Comparison of ENCODE assay signal across 11 cellular contexts in genomic region chr17:35086931-35087573, GRCh38. TPM values are rescaled to one million over a fixed set of nuclear protein-coding genes. Genes with fewer than 3 reads are reported as not detected.
DNase-seq lines count a peak whose midpoint lies in the region; ATAC-seq, FAIRE-seq and TF ChIP-seq lines count a peak whose summit lies in the region.
"Had no signal": no experiment of that assay in that cellular context is flagged by ENCODE, and none has a peak within 500 bp of the region (broad histone marks: within the 10 kb centered on the region; RNA-seq: fewer than 3 reads in every experiment).

No MANE protein-coding gene starts in this region.

- H4K20me1 ChIP-seq in KMS-11 (ENCODE audit: insufficient read depth) = no peaks in the 10 kb centered on the region

- no peak for ATAC-seq in HG02678 (IDR thresholded peaks at IDR 0.05; ENCODE audit: unreplicated experiment)

- H3K27ac ChIP-seq in KMS-11 (peak overlapping the region; percentile 65), muscle layer of colon (ENCODE audit: low read depth, low read length) (peak overlapping the region; percentile 100), sigmoid colon (peak overlapping the region in 2 of 4 donors; percentile 95 to 97)

- H3K9ac ChIP-seq in KMS-11 (peak overlapping the region; percentile 62; the same call in 1 of the 2 replicates), muscle layer of colon (ENCODE audit: low read length) (peak overlapping the region; percentile 3)

- TF ChIP-seq CTCF in CD14-positive monocyte (IDR thresholded peaks at IDR 0.05) (no peak), KMS-11 (conservative IDR thresholded peaks at IDR 0.05; ENCODE audit: low read depth, low read length) (no peak), bronchial epithelial cell (IDR thresholded peaks at IDR 0.05; ENCODE audit: insufficient read depth, low read length, severe bottlenecking) (no peak), sigmoid colon (IDR thresholded peaks at IDR 0.05) (no peak)

- H3K36me3 ChIP-seq in KMS-11 (ENCODE audit: insufficient read depth) (no peaks in the 10 kb centered on the region), bronchial epithelial cell (ENCODE audit: control insufficient read depth, insufficient read depth, low read length) (no peaks in the 10 kb centered on the region), muscle layer of colon (ENCODE audit: insufficient read depth, low read length) (no peaks in the 10 kb centered on the region), sigmoid colon (no peaks in the 10 kb centered on the region)

- DNase-seq in CD14-positive monocyte (ENCODE audit: low spot score) = no peak
- peak; percentile 42 for DNase-seq in bronchial epithelial cell (ENCODE audit: low read depth)
- DNase-seq in HuH-7.5 (ENCODE audit: low spot score) = no peak
- DNase-seq in sigmoid colon = no peak
- no peak for DNase-seq in foreskin melanocyte
- DNase-seq: aorta, DMS153 had no signal

- no peak overlapping the region for H2AFZ ChIP-seq in KMS-11 (ENCODE audit: low read depth)

- WGBS in sigmoid colon, 2 donors = 52 to 75% methylated on average over 8 of the region's 8 CpGs

- no peak for TF ChIP-seq POLR2A in sigmoid colon (IDR thresholded peaks at IDR 0.05)

- peak overlapping the region in 6 of 7 donors; percentile 26 to 97 (median 93) for H3K27ac Mint-ChIP-seq in CD14-positive monocyte

- H3K9me3 ChIP-seq in muscle layer of colon (ENCODE audit: low read length) (no peaks in the 10 kb centered on the region), sigmoid colon (no peaks in the 10 kb centered on the region)

- FAIRE-seq in bronchial epithelial cell (lab: Jason Lieb, UNC) = no peak

- no peaks in the 10 kb centered on the region for H3K9me3 Mint-ChIP-seq in CD14-positive monocyte

- peak overlapping the region; percentile 55 for H3K4me2 ChIP-seq in KMS-11

- peaks cover 0 to 2% (median 0%) of the 10 kb centered on the region in 3 donors for H3K27me3 Mint-ChIP-seq in CD14-positive monocyte (ENCODE audit: low read depth in 3 of 3)

- H3K27me3 ChIP-seq in KMS-11 (ENCODE audit: insufficient read depth, low read depth) (no peaks in the 10 kb centered on the region), bronchial epithelial cell (ENCODE audit: control insufficient read depth, insufficient read depth, low read length) (no peaks in the 10 kb centered on the region), muscle layer of colon (ENCODE audit: control insufficient read depth in 1 of 2, insufficient read depth in 2 of 2, low read length in 2 of 2) (no peaks in the 10 kb centered on the region), sigmoid colon (no peaks in the 10 kb centered on the region)

- peaks cover 31% of the 10 kb centered on the region for H3K4me1 Mint-ChIP-seq in CD14-positive monocyte

- TF ChIP-seq EP300 in sigmoid colon (IDR thresholded peaks at IDR 0.05) = no peak

- H3K79me2 ChIP-seq in KMS-11 (ENCODE audit: insufficient read depth, low read depth) = peaks cover 51% of the 10 kb centered on the region; the same call in 1 of the 2 replicates

- H3K4me3 ChIP-seq in KMS-11 (IDR thresholded peaks at IDR 0.05; ENCODE audit: insufficient read depth, low read depth, low read length) (no peak overlapping the region), bronchial epithelial cell (ENCODE audit: low read depth, low read length) (no peak overlapping the region), muscle layer of colon (ENCODE audit: low read depth in 1 of 2, low read length in 2 of 2) (no peak overlapping the region), sigmoid colon (no peak overlapping the region)

- H3K4me3 Mint-ChIP-seq in CD14-positive monocyte = peak overlapping the region; percentile 91 to 97

- peaks cover 58% of the 10 kb centered on the region for H3K4me1 ChIP-seq in KMS-11 (ENCODE audit: low read depth, poor library complexity, severe bottlenecking)
- H3K4me1 ChIP-seq in muscle layer of colon (ENCODE audit: insufficient read depth, low read length) = peaks cover 22% of the 10 kb centered on the region
- peaks cover 0 to 38% (median 16%) of the 10 kb centered on the region in 4 donors for H3K4me1 ChIP-seq in sigmoid colon

- intact Hi-C loops in CD14-positive monocyte (cut with micrococcal nuclease) = loop anchor here (5.0 kb wide), 3 partner anchors 35 to 105 kb away; partner anchors contain the start of gene LIG3 (in 1 of the 2)
- intact Hi-C loops in sigmoid colon (cut with DNase I) = loop anchor here (5.0 kb wide), 1 partner anchor 35 kb away; the partner anchor contains the start of gene FNDC8

- H3K36me3 Mint-ChIP-seq in CD14-positive monocyte = peaks cover 0 to 12% of the 10 kb centered on the region in 2 donors

RNA-seq across cellular contexts. Expression of gene RFFL, which starts 23.5 kb away (rescaled TPM):
- polyA plus RNA-seq in CD14-positive monocyte = 10 to 100 TPM; 16.1 to 24.7 TPM
- 8.4 and 20.1 TPM in 2 replicates for total RNA-seq in bronchial epithelial cell
- total RNA-seq in sigmoid colon = 10 to 100 TPM; 16.5 to 25.2 (median 21.8) TPM
- polyA plus RNA-seq in sigmoid colon = 10 to 100 TPM; 15.0 to 29.4 (median 24.1) TPM

RNA-seq across cellular contexts. Expression of gene RAD51D, which starts 32.6 kb away (rescaled TPM):
- 1 to 10 TPM; 4.4 to 6.9 TPM for polyA plus RNA-seq in CD14-positive monocyte
- 1.4 and 2.4 TPM in 2 replicates for total RNA-seq in bronchial epithelial cell
- 10 to 100 TPM in 1 of 4 donors, 1 to 10 TPM in 3; 4.3 to 12.6 (median 7.9) TPM for total RNA-seq in sigmoid colon
- 1 to 10 TPM; 2.8 to 9.7 (median 4.2) TPM for polyA plus RNA-seq in sigmoid colon

RNA-seq across cellular contexts. Expression of gene FNDC8, which starts 34.4 kb away (rescaled TPM):
- polyA plus RNA-seq in CD14-positive monocyte (not detected), sigmoid colon (not detected)
- total RNA-seq in bronchial epithelial cell (not detected in 2 replicates), sigmoid colon (not detected)
- total RNA-seq: aorta, left colon had no signal
- polyA plus RNA-seq: aorta had no signal

RNA-seq across cellular contexts. Expression of gene NLE1, which starts 55.1 kb away (rescaled TPM):
- polyA plus RNA-seq in CD14-positive monocyte (1 to 10 TPM; 1.6 to 2.2 TPM), sigmoid colon (10 to 100 TPM in 1 of 3 donors, 1 to 10 TPM in 2; 3.0 to 12.3 (median 3.0) TPM)
- total RNA-seq in bronchial epithelial cell (10.2 and 32.4 TPM in 2 replicates), sigmoid colon (10 to 100 TPM in 3 of 4 donors, 1 to 10 TPM in 1; 6.6 to 16.8 (median 11.4) TPM)
